ENCODE assay signal across 20 cellular contexts in genomic region chr18:24862225-24862893, GRCh38.
A peak's percentile ranks its signal among the peaks of the same experiment; 100 is the strongest.
DNase-seq lines count a peak whose midpoint lies in the region; ATAC-seq and TF ChIP-seq lines count a peak whose summit lies in the region.
"Had no signal": no experiment of that assay in that cellular context is flagged by ENCODE, and none has a peak within 500 bp of the region (broad histone marks: within the 10 kb centered on the region; RNA-seq: fewer than 3 reads in every experiment).

No MANE protein-coding gene starts in this region.

- no peak for TF ChIP-seq CTCF in breast epithelium (IDR thresholded peaks at IDR 0.05)
- no peak for TF ChIP-seq CTCF in MCF 10A (IDR thresholded peaks at IDR 0.05; ENCODE audit: unreplicated experiment)
- TF ChIP-seq CTCF in endothelial cell (IDR thresholded peaks at IDR 0.05; ENCODE audit: unreplicated experiment), result no peak
- no peak for TF ChIP-seq CTCF in nephron (IDR thresholded peaks at IDR 0.05; ENCODE audit: unreplicated experiment in 3 of 3)

- peak overlapping the region; percentile 70 to 82 for H3K27ac ChIP-seq in breast epithelium
- H3K27ac ChIP-seq: 22Rv1, adrenal gland, parathyroid adenoma, RWPE1, spleen had no signal

- H3K27ac Mint-ChIP-seq in MCF 10A (ENCODE audit: low read depth, unreplicated experiment), result no peak overlapping the region
- H3K27ac Mint-ChIP-seq in endothelial cell (ENCODE audit: unreplicated experiment), result peak overlapping the region; percentile 65
- peak overlapping the region; percentile 49 to 81 (median 57) for H3K27ac Mint-ChIP-seq in nephron

- BruUV-seq in MCF 10A (replicated peaks; lab: Mats Ljungman, UMichigan), result no TSS peak

- H3K4me1 ChIP-seq in breast epithelium, result no peaks in the 10 kb centered on the region
- H3K4me1 ChIP-seq: adrenal gland, BE2C, parathyroid adenoma, spleen had no signal

- CTCF ChIA-PET in MCF 10A (lab: Yijun Ruan, JAX), result interaction anchor here (1.0 to 1.3 kb wide), 2 partner anchors 9 to 1035 kb away, joined by 4 read pairs; no protein-coding TSS in a partner anchor

- ATAC-seq in left ventricle myocardium superior, result no peak

- H3K36me3 Mint-ChIP-seq in MCF 10A (ENCODE audit: insufficient read depth, unreplicated experiment), result no peaks in the 10 kb centered on the region
- H3K36me3 Mint-ChIP-seq in endothelial cell (ENCODE audit: low read depth, unreplicated experiment), result no peaks in the 10 kb centered on the region
- no peaks in the 10 kb centered on the region for H3K36me3 Mint-ChIP-seq in nephron (ENCODE audit: low read depth)

- H3K9me3 ChIP-seq in breast epithelium, result no peaks in the 10 kb centered on the region
- H3K9me3 ChIP-seq: adrenal gland, BE2C, spleen had no signal

- peak; percentile 35 to 53 for DNase-seq in breast epithelium (ENCODE audit: low spot score in 2 of 2)
- DNase-seq in MCF 10A (ENCODE audit: unreplicated experiment), result no peak
- peak; percentile 15 for DNase-seq in endothelial cell (ENCODE audit: low spot score)
- no peak for DNase-seq in germinal center (ENCODE audit: low spot score)
- no peak for DNase-seq in NK-92 treated with Interleukin-12 subunit alpha and Interleukin-12 subunit beta, amount 100 ng/mL, for 24 hours (lab: John Stamatoyannopoulos, UW)
- no peak for DNase-seq in left ventricle myocardium superior
- DNase-seq in NCI-H2227 treated with DMSO at 0.1 percent for 48 hours (lab: John Stamatoyannopoulos, UW), result no peak
- DNase-seq: activated CD4-positive, alpha-beta T cell treated with anti-CD3 and anti-CD28 coated beads for 48 hours; adrenal gland; BE2C; cerebellar nuclear complex; DMS 273 treated with DMSO at 0.1 percent for 48 hours; kidney glomerular epithelial cell; NCI-H1436; NCI-H446; spleen had no signal

- intact Hi-C loops in breast epithelium (cut with DNase I; ENCODE audit: low total_unique reads), result no loop called here
- intact Hi-C loops in MCF 10A (cut with micrococcal nuclease), result no loop called here
- intact Hi-C loops in left ventricle myocardium superior (cut with micrococcal nuclease), result no loop called here

- peaks cover 25% of the 10 kb centered on the region for H3K9me3 Mint-ChIP-seq in MCF 10A (ENCODE audit: unreplicated experiment)
- H3K9me3 Mint-ChIP-seq in endothelial cell (ENCODE audit: unreplicated experiment), result no peaks in the 10 kb centered on the region
- no peaks in the 10 kb centered on the region for H3K9me3 Mint-ChIP-seq in nephron

- H3K27me3 Mint-ChIP-seq in MCF 10A (ENCODE audit: insufficient read depth, unreplicated experiment) (no peaks in the 10 kb centered on the region), endothelial cell (ENCODE audit: unreplicated experiment) (peaks cover 1% of the 10 kb centered on the region), nephron (ENCODE audit: low read depth) (peaks cover 13% of the 10 kb centered on the region)

- no peak overlapping the region for H3K4me3 Mint-ChIP-seq in MCF 10A (ENCODE audit: unreplicated experiment)
- H3K4me3 Mint-ChIP-seq in endothelial cell (ENCODE audit: unreplicated experiment), result no peak overlapping the region
- peak overlapping the region; percentile 7 to 31 (median 27) for H3K4me3 Mint-ChIP-seq in nephron

- H3K27me3 ChIP-seq in breast epithelium, result no peaks in the 10 kb centered on the region
- H3K27me3 ChIP-seq: adrenal gland, BE2C, spleen had no signal

- no peaks in the 10 kb centered on the region for H3K4me1 Mint-ChIP-seq in MCF 10A (ENCODE audit: insufficient read depth, unreplicated experiment)
- peaks cover 18% of the 10 kb centered on the region for H3K4me1 Mint-ChIP-seq in endothelial cell (ENCODE audit: unreplicated experiment)
- H3K4me1 Mint-ChIP-seq in nephron, result peaks cover 23% of the 10 kb centered on the region

- H3K4me3 ChIP-seq in breast epithelium, result peak overlapping the region in 2 of 3 donors; percentile 23 to 53
- H3K4me3 ChIP-seq: adrenal gland, spleen had no signal

- no peak for TF ChIP-seq POLR2A in breast epithelium (IDR thresholded peaks at IDR 0.05)

- H3K36me3 ChIP-seq in breast epithelium, result no peaks in the 10 kb centered on the region
- H3K36me3 ChIP-seq: adrenal gland, BE2C, spleen had no signal

- POLR2A ChIA-PET in MCF 10A (lab: Yijun Ruan, JAX), result no interaction called here

Comparison
In these comparisons a context has a peak if more than half of its experiments do, and no peak if none do; other contexts are left out.
1. DNase-seq: peak in breast epithelium (2 of 2) and endothelial cell (single experiment); none in MCF 10A (single experiment), germinal center (single experiment), NK-92 treated with Interleukin-12 subunit alpha and Interleukin-12 subunit beta, amount 100 ng/mL, for 24 hours (single experiment), left ventricle myocardium superior (single experiment) and NCI-H2227 treated with DMSO at 0.1 percent for 48 hours (single experiment).
2. H3K4me3 Mint-ChIP-seq: peak in nephron (3 of 3); none in MCF 10A (single experiment) and endothelial cell (single experiment).